Comparison of ENCODE assay signal across 14 cellular contexts in the genomic region with DNA sequence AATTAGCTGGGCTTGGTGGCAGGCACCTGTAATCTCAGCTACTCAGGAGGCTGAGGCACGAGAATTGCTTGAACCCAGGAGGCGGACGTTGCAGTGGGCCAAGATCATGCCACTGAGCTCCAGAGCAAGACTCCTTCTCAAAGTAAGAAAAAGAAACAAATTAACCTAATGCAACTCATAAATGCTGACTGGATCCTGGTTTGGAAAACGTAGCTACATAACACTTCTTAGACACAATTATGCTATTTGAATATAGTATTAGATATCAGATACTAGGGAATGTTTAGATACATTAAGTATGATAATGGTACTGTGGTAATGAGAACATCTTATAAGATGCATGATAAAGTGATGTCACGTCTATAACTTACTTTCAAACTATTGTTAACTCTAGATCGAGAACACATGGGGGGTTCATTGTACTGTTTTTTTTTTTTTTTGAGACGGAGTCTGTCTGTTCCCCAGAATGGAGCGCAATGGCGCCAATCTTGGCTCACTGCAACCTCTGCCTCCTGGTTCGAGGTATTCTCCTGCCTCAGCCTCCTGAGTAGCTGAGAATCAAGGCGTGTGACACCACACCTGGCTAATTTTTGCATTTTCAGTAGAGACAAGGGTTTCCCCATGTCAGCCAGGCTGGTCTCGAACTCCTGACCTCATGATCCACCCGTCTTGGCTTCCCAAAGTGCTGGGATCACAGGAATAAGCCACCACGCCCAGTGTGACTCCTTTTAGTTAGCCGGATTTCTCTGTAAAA.
"Had no signal": no experiment of that assay in that cellular context is flagged by ENCODE, and none has a peak within 500 bp of the region (broad histone marks: within the 10 kb centered on the region; RNA-seq: fewer than 3 reads in every experiment).

No MANE protein-coding gene starts in this region.

- H3K27ac Mint-ChIP-seq: endodermal cell, mesothelial cell of epicardium, neural progenitor cell had no signal

- H2AFZ ChIP-seq: neural progenitor cell had no signal

- DNase-seq: activated CD4-positive, alpha-beta T cell treated with anti-CD3 and anti-CD28 coated beads, Interleukin-2, amount 50 U/mL, for 48 hours; activated CD4-positive, CD25-positive, alpha-beta regulatory T cell treated with anti-CD3 and anti-CD28 coated beads, Interleukin-2, amount 50 U/mL, for 72 hours; activated naive CD4-positive, alpha-beta T cell treated with Interleukin-2 at 50 U/mL for 16 hours; adrenal gland; endodermal cell; erythroblast; pancreas; stimulated activated CD4-positive, alpha-beta T cell treated with anti-CD3 and anti-CD28 coated beads, Interleukin-12 subunit alpha, Interleukin-12 subunit beta, amount 100 ng/mL, for 4 hours; stimulated activated CD4-positive, alpha-beta T cell treated with anti-CD3 and anti-CD28 coated beads, Interleukin-2, amount 100 ng/mL, for 24 hours; T-helper 9 cell had no signal

- H3K9me3 ChIP-seq: adrenal gland, gastroesophageal sphincter, pancreas had no signal

- H3K9ac ChIP-seq: neural progenitor cell had no signal

- H3K27ac ChIP-seq: adrenal gland, neural progenitor cell, pancreas had no signal

- H3K27me3 ChIP-seq: adrenal gland, gastroesophageal sphincter, neural progenitor cell, pancreas had no signal

- ATAC-seq: gastroesophageal sphincter, pancreas had no signal

- H3K4me2 ChIP-seq: neural progenitor cell had no signal

- H3K9me3 Mint-ChIP-seq: endodermal cell, mesothelial cell of epicardium, neural progenitor cell had no signal

- H3K4me3 ChIP-seq: adrenal gland, gastroesophageal sphincter, lung, neural progenitor cell, pancreas had no signal

- H3K4me3 Mint-ChIP-seq: endodermal cell, mesothelial cell of epicardium, neural progenitor cell had no signal

- H3K4me1 ChIP-seq: pancreas had no signal
